1 cellular context compared by ENCODE assay signal in genomic region chr17:6437466-6437865, GRCh38.
TF ChIP-seq lines count a peak whose summit lies in the region.

No MANE protein-coding gene starts in this region.

TF ChIP-seq in SK-N-SH treated with all-trans-retinoic acid at 6 μM for 48 hours, 23 proteins besides CTCF, POLR2A, EP300 and RAD21 (continued from another document):
- TF ChIP-seq TSHZ2 (CRISPR knock-in tag; IDR thresholded peaks at IDR 0.05) (no peak), TOX (CRISPR knock-in tag; IDR thresholded peaks at IDR 0.05; ENCODE audit: borderline replicate concordance) (no peak), BACH2 (CRISPR knock-in tag; IDR thresholded peaks at IDR 0.05; ENCODE audit: borderline replicate concordance) (no peak), OSR1 (CRISPR knock-in tag; IDR thresholded peaks at IDR 0.05) (no peak), ESRRG (CRISPR knock-in tag; IDR thresholded peaks at IDR 0.05) (no peak), GLIS3 (CRISPR knock-in tag; IDR thresholded peaks at IDR 0.05) (no peak), ISL1 (CRISPR knock-in tag; IDR thresholded peaks at IDR 0.05) (no peak), PATZ1 (CRISPR knock-in tag; IDR thresholded peaks at IDR 0.05; ENCODE audit: borderline replicate concordance) (no peak), SNAI2 (CRISPR knock-in tag; IDR thresholded peaks at IDR 0.05) (no peak), RARB (CRISPR knock-in tag; IDR thresholded peaks at IDR 0.05) (no peak), ZNF70 (CRISPR knock-in tag; IDR thresholded peaks at IDR 0.05) (no peak), TCF4 (CRISPR knock-in tag; IDR thresholded peaks at IDR 0.05; ENCODE audit: borderline replicate concordance) (no peak), CSDC2 (CRISPR knock-in tag; IDR thresholded peaks at IDR 0.05) (no peak), PPARA (CRISPR knock-in tag; IDR thresholded peaks at IDR 0.05; ENCODE audit: borderline replicate concordance) (no peak), ZFP3 (CRISPR knock-in tag; IDR thresholded peaks at IDR 0.05) (no peak)
